Comparison of ENCODE assay signal across 1 cellular context in the genomic region with DNA sequence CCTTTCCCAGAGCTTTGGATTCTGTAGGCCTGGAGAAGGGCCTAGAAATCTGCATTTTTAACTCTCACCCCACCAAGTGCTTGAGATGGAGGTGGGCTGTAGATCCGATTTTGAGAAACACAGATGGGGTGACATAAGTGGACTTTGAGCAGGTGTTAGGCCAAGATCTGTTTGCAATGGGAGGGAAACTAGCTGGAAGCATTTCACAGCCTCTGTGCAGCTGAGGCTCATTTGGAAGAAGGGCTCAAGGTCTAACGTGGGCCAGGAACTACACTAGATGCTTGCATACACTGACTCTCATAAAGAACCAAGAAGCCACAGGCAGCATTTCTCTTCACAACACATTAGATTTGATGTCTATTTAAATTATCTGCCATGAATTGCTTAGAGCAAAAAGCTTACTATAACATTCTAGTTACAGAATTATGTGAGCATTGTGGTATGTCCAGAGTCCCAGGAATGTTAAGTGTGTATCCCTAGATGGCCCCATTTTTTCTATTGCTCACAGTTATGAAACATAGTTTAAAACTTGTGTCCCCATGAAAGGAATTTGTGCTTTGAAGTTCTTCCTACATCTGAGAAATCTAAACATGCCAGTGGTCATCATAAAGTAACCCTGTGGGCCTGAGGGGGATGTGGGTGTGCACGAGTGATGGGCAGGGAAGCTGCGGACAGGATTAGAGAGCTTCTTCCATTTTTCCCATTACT.
TF ChIP-seq lines count a peak whose summit lies in the region.

No MANE protein-coding gene starts in this region.

TF ChIP-seq in HepG2, 621 proteins besides CTCF, POLR2A, EP300 and RAD21 (continued from another document and continues in another):
- TF ChIP-seq, protein P1, sequence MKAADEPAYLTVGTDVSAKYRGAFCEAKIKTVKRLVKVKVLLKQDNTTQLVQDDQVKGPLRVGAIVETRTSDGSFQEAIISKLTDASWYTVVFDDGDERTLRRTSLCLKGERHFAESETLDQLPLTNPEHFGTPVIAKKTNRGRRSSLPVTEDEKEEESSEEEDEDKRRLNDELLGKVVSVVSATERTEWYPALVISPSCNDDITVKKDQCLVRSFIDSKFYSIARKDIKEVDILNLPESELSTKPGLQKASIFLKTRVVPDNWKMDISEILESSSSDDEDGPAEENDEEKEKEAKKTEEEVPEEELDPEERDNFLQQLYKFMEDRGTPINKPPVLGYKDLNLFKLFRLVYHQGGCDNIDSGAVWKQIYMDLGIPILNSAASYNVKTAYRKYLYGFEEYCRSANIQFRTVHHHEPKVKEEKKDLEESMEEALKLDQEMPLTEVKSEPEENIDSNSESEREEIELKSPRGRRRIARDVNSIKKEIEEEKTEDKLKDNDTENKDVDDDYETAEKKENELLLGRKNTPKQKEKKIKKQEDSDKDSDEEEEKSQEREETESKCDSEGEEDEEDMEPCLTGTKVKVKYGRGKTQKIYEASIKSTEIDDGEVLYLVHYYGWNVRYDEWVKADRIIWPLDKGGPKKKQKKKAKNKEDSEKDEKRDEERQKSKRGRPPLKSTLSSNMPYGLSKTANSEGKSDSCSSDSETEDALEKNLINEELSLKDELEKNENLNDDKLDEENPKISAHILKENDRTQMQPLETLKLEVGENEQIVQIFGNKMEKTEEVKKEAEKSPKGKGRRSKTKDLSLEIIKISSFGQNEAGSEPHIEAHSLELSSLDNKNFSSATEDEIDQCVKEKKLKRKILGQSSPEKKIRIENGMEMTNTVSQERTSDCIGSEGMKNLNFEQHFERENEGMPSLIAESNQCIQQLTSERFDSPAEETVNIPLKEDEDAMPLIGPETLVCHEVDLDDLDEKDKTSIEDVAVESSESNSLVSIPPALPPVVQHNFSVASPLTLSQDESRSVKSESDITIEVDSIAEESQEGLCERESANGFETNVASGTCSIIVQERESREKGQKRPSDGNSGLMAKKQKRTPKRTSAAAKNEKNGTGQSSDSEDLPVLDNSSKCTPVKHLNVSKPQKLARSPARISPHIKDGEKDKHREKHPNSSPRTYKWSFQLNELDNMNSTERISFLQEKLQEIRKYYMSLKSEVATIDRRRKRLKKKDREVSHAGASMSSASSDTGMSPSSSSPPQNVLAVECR (CRISPR knock-in tag; IDR thresholded peaks at IDR 0.05; ENCODE audit: borderline replicate concordance): no peak; the same call in 1 of the 2 replicates
- TF ChIP-seq, protein P2, sequence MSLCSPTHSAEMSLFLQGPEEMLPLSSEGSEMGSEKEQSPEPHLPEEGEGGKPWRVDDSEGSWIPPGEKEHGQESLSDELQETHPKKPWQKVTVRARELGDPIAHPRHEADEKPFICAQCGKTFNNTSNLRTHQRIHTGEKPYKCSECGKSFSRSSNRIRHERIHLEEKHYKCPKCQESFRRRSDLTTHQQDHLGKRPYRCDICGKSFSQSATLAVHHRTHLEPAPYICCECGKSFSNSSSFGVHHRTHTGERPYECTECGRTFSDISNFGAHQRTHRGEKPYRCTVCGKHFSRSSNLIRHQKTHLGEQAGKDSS (CRISPR knock-in tag; IDR thresholded peaks at IDR 0.05; ENCODE audit: borderline replicate concordance, low read depth): peak; percentile 26; the same call in 1 of the 2 replicates
- TF ChIP-seq NFE2L1 (CRISPR knock-in tag; IDR thresholded peaks at IDR 0.05; ENCODE audit: borderline replicate concordance) (no peak), RFXANK (CRISPR knock-in tag; IDR thresholded peaks at IDR 0.05) (0 out of 2 replicates have a peak, but pooled peaks have one; percentile 13), ZFP36L1 (CRISPR knock-in tag; IDR thresholded peaks at IDR 0.05) (0 out of 2 replicates have a peak, but pooled peaks have one; percentile 26), SATB2 (CRISPR knock-in tag; IDR thresholded peaks at IDR 0.05) (no peak), ZKSCAN8 (CRISPR knock-in tag; IDR thresholded peaks at IDR 0.05; ENCODE audit: borderline replicate concordance) (peak; percentile 81; the same call in 1 of the 2 replicates), HOXA3 (CRISPR knock-in tag; IDR thresholded peaks at IDR 0.05) (peak; percentile 75), SAFB2 (CRISPR knock-in tag; IDR thresholded peaks at IDR 0.05; ENCODE audit: borderline replicate concordance, low read depth) (peak; percentile 57; the same call in 1 of the 2 replicates), ZNF878 (CRISPR knock-in tag; IDR thresholded peaks at IDR 0.05) (peak; percentile 66; the same call in 1 of the 2 replicates), ZNF12 (CRISPR knock-in tag; IDR thresholded peaks at IDR 0.05) (peak; percentile 66), NCOA1 (CRISPR knock-in tag; IDR thresholded peaks at IDR 0.05) (peak; percentile 34; the same call in 1 of the 2 replicates), NAIF1 (CRISPR knock-in tag; IDR thresholded peaks at IDR 0.05; ENCODE audit: borderline replicate concordance) (0 out of 2 replicates have a peak, but pooled peaks have one; percentile 58), ZMYM4 (CRISPR knock-in tag; IDR thresholded peaks at IDR 0.05) (peak; percentile 97), FIP1L1 (IDR thresholded peaks at IDR 0.05; ENCODE audit: borderline replicate concordance, insufficient read depth, low read depth, low read length) (no peak), ZNF749 (CRISPR knock-in tag; IDR thresholded peaks at IDR 0.05; ENCODE audit: borderline replicate concordance) (peak; percentile 89; the same call in 1 of the 2 replicates), ZNF335 (CRISPR knock-in tag; IDR thresholded peaks at IDR 0.05) (0 out of 2 replicates have a peak, but pooled peaks have one; percentile 7), GATA4 (IDR thresholded peaks at IDR 0.05; ENCODE audit: borderline replicate concordance, low read depth) (peak; percentile 67; the same call in 1 of the 2 replicates), PHF8 (CRISPR knock-in tag; IDR thresholded peaks at IDR 0.05) (peak; percentile 46; the same call in 1 of the 2 replicates), HNF4A (CRISPR knock-in tag; IDR thresholded peaks at IDR 0.05) (peak; percentile 98), ZFP36L2 (CRISPR knock-in tag; IDR thresholded peaks at IDR 0.05) (peak; percentile 37; the same call in 1 of the 2 replicates), ARNTL (CRISPR knock-in tag; IDR thresholded peaks at IDR 0.05) (peak; percentile 59; the same call in 1 of the 2 replicates), POLR2AphosphoS5 (IDR thresholded peaks at IDR 0.05; ENCODE audit: low read depth, low read length) (peak; percentile 42; the same call in 1 of the 2 replicates), TP53 (CRISPR knock-in tag; conservative IDR thresholded peaks at IDR 0.05) (0 out of 2 replicates have a peak, but pooled peaks have one; percentile 57), STAT5B (CRISPR knock-in tag; IDR thresholded peaks at IDR 0.05) (peak; percentile 61; the same call in 1 of the 2 replicates), REPIN1 (CRISPR knock-in tag; IDR thresholded peaks at IDR 0.05; ENCODE audit: borderline replicate concordance, low read depth) (peak; percentile 74), GTF2F1 (IDR thresholded peaks at IDR 0.05; ENCODE audit: low read length) (no peak), NFIC (IDR thresholded peaks at IDR 0.05; ENCODE audit: low read length) (peak; percentile 89), ATF1 (CRISPR knock-in tag; IDR thresholded peaks at IDR 0.05) (peak; percentile 75), ZNF703 (CRISPR knock-in tag; IDR thresholded peaks at IDR 0.05; ENCODE audit: borderline replicate concordance) (peak; percentile 52; the same call in 1 of the 2 replicates), MED8 (CRISPR knock-in tag; IDR thresholded peaks at IDR 0.05; ENCODE audit: insufficient replicate concordance) (peak; percentile 69), HNF1A (IDR thresholded peaks at IDR 0.05; ENCODE audit: low read depth) (peak; percentile 60), HNF1A (CRISPR knock-in tag; IDR thresholded peaks at IDR 0.05; ENCODE audit: borderline replicate concordance) (peak; percentile 74; the same call in 1 of the 2 replicates)
- TF ChIP-seq, protein P3, sequence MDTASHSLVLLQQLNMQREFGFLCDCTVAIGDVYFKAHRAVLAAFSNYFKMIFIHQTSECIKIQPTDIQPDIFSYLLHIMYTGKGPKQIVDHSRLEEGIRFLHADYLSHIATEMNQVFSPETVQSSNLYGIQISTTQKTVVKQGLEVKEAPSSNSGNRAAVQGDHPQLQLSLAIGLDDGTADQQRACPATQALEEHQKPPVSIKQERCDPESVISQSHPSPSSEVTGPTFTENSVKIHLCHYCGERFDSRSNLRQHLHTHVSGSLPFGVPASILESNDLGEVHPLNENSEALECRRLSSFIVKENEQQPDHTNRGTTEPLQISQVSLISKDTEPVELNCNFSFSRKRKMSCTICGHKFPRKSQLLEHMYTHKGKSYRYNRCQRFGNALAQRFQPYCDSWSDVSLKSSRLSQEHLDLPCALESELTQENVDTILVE (CRISPR knock-in tag; IDR thresholded peaks at IDR 0.05): peak; percentile 62; the same call in 1 of the 2 replicates
- TF ChIP-seq, protein P4, sequence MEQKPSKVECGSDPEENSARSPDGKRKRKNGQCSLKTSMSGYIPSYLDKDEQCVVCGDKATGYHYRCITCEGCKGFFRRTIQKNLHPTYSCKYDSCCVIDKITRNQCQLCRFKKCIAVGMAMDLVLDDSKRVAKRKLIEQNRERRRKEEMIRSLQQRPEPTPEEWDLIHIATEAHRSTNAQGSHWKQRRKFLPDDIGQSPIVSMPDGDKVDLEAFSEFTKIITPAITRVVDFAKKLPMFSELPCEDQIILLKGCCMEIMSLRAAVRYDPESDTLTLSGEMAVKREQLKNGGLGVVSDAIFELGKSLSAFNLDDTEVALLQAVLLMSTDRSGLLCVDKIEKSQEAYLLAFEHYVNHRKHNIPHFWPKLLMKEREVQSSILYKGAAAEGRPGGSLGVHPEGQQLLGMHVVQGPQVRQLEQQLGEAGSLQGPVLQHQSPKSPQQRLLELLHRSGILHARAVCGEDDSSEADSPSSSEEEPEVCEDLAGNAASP (CRISPR knock-in tag; IDR thresholded peaks at IDR 0.05; ENCODE audit: borderline replicate concordance): peak; percentile 99
- TF ChIP-seq, protein P5, sequence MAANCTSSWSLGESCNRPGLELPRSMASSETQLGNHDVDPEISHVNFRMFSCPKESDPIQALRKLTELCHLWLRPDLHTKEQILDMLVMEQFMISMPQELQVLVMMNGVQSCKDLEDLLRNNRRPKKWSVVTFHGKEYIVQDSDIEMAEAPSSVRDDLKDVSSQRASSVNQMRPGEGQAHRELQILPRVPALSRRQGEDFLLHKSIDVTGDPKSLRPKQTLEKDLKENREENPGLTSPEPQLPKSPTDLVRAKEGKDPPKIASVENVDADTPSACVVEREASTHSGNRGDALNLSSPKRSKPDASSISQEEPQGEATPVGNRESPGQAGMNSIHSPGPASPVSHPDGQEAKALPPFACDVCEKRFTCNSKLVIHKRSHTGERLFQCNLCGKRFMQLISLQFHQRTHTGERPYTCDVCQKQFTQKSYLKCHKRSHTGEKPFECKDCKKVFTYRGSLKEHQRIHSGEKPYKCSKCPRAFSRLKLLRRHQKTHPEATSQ (CRISPR knock-in tag; IDR thresholded peaks at IDR 0.05; ENCODE audit: borderline replicate concordance): 0 out of 2 replicates have a peak, but pooled peaks have one; percentile 46
- TF ChIP-seq, protein P6, sequence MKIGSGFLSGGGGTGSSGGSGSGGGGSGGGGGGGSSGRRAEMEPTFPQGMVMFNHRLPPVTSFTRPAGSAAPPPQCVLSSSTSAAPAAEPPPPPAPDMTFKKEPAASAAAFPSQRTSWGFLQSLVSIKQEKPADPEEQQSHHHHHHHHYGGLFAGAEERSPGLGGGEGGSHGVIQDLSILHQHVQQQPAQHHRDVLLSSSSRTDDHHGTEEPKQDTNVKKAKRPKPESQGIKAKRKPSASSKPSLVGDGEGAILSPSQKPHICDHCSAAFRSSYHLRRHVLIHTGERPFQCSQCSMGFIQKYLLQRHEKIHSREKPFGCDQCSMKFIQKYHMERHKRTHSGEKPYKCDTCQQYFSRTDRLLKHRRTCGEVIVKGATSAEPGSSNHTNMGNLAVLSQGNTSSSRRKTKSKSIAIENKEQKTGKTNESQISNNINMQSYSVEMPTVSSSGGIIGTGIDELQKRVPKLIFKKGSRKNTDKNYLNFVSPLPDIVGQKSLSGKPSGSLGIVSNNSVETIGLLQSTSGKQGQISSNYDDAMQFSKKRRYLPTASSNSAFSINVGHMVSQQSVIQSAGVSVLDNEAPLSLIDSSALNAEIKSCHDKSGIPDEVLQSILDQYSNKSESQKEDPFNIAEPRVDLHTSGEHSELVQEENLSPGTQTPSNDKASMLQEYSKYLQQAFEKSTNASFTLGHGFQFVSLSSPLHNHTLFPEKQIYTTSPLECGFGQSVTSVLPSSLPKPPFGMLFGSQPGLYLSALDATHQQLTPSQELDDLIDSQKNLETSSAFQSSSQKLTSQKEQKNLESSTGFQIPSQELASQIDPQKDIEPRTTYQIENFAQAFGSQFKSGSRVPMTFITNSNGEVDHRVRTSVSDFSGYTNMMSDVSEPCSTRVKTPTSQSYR (CRISPR knock-in tag; IDR thresholded peaks at IDR 0.05; ENCODE audit: borderline replicate concordance): peak; percentile 83; the same call in 1 of the 2 replicates
- TF ChIP-seq, protein P7, sequence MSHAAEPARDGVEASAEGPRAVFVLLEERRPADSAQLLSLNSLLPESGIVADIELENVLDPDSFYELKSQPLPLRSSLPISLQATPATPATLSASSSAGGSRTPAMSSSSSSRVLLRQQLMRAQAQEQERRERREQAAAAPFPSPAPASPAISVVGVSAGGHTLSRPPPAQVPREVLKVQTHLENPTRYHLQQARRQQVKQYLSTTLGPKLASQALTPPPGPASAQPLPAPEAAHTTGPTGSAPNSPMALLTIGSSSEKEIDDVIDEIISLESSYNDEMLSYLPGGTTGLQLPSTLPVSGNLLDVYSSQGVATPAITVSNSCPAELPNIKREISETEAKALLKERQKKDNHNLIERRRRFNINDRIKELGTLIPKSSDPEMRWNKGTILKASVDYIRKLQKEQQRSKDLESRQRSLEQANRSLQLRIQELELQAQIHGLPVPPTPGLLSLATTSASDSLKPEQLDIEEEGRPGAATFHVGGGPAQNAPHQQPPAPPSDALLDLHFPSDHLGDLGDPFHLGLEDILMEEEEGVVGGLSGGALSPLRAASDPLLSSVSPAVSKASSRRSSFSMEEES (CRISPR knock-in tag; IDR thresholded peaks at IDR 0.05): peak; percentile 65
